1 cellular context compared by ENCODE assay signal in genomic region chrX:23783569-23784486, GRCh38.
TF ChIP-seq lines count a peak whose summit lies in the region.

No MANE protein-coding gene starts in this region.

TF ChIP-seq in K562, 482 proteins besides CTCF, POLR2A, EP300 and RAD21 (continued from another document):
- TF ChIP-seq MTF1 (CRISPR knock-in tag; IDR thresholded peaks at IDR 0.05; ENCODE audit: borderline replicate concordance) (no peak), U2AF1 (optimal IDR thresholded peaks at IDR 0.05; ENCODE audit: low read depth, low read length) (no peak), PRMT5 (CRISPR knock-in tag; IDR thresholded peaks at IDR 0.05) (no peak), LCOR (CRISPR knock-in tag; IDR thresholded peaks at IDR 0.05) (0 out of 2 replicates have a peak, but pooled peaks have one; percentile 19), ZNF699 (CRISPR knock-in tag; IDR thresholded peaks at IDR 0.05; ENCODE audit: insufficient replicate concordance) (no peak), CHD1 (IDR thresholded peaks at IDR 0.05; ENCODE audit: low read length) (peak; percentile 17), ASH1L (IDR thresholded peaks at IDR 0.05; ENCODE audit: borderline replicate concordance, low read depth, partially characterized antibody) (no peak), MLLT1 (IDR thresholded peaks at IDR 0.05) (peak in 1 of 2 experiments; percentile 70; a peak in 3 of 4 replicates), ZNF583 (CRISPR knock-in tag; IDR thresholded peaks at IDR 0.05) (no peak), KDM1A (IDR thresholded peaks at IDR 0.05) (peak in 1 of 2 experiments; percentile 49; a peak in 2 of 4 replicates), CBFA2T3 (IDR thresholded peaks at IDR 0.05) (no peak), PRPF4 (IDR thresholded peaks at IDR 0.05; ENCODE audit: insufficient read depth, low read depth, low read length, poor library complexity, severe bottlenecking) (no peak), NR2C1 (IDR thresholded peaks at IDR 0.05) (0 out of 2 replicates have a peak, but pooled peaks have one; percentile 15), NR2C1 (tag; IDR thresholded peaks at IDR 0.05) (no peak), ARNT (IDR thresholded peaks at IDR 0.05) (no peak), MXI1 (IDR thresholded peaks at IDR 0.05; ENCODE audit: low read depth, low read length) (no peak), SIN3B (IDR thresholded peaks at IDR 0.05; ENCODE audit: low read depth) (no peak), NR1H2 (CRISPR knock-in tag; IDR thresholded peaks at IDR 0.05) (no peak), PHTF2 (CRISPR knock-in tag; IDR thresholded peaks at IDR 0.05) (no peak), ARID4B (CRISPR knock-in tag; IDR thresholded peaks at IDR 0.05) (peak; percentile 5; the same call in 1 of the 2 replicates), POLR2AphosphoS5 (IDR thresholded peaks at IDR 0.05; ENCODE audit: control insufficient read depth, insufficient read depth, low read depth, low read length) (peak; percentile 15; the same call in 1 of the 2 replicates), NBN (IDR thresholded peaks at IDR 0.05; ENCODE audit: low read depth) (0 out of 2 replicates have a peak, but pooled peaks have one; percentile 13), ZNF780A (CRISPR knock-in tag; IDR thresholded peaks at IDR 0.05) (no peak), SMAD1 (IDR thresholded peaks at IDR 0.05; ENCODE audit: low read depth, low read length, partially characterized antibody) (peak; percentile 46), NFIC (IDR thresholded peaks at IDR 0.05) (no peak)
- TF ChIP-seq, protein P1, sequence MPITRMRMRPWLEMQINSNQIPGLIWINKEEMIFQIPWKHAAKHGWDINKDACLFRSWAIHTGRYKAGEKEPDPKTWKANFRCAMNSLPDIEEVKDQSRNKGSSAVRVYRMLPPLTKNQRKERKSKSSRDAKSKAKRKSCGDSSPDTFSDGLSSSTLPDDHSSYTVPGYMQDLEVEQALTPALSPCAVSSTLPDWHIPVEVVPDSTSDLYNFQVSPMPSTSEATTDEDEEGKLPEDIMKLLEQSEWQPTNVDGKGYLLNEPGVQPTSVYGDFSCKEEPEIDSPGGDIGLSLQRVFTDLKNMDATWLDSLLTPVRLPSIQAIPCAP (CRISPR knock-in tag; IDR thresholded peaks at IDR 0.05; ENCODE audit: borderline replicate concordance), result no peak
